Comparison of ENCODE assay signal across 13 cellular contexts in the genomic region with DNA sequence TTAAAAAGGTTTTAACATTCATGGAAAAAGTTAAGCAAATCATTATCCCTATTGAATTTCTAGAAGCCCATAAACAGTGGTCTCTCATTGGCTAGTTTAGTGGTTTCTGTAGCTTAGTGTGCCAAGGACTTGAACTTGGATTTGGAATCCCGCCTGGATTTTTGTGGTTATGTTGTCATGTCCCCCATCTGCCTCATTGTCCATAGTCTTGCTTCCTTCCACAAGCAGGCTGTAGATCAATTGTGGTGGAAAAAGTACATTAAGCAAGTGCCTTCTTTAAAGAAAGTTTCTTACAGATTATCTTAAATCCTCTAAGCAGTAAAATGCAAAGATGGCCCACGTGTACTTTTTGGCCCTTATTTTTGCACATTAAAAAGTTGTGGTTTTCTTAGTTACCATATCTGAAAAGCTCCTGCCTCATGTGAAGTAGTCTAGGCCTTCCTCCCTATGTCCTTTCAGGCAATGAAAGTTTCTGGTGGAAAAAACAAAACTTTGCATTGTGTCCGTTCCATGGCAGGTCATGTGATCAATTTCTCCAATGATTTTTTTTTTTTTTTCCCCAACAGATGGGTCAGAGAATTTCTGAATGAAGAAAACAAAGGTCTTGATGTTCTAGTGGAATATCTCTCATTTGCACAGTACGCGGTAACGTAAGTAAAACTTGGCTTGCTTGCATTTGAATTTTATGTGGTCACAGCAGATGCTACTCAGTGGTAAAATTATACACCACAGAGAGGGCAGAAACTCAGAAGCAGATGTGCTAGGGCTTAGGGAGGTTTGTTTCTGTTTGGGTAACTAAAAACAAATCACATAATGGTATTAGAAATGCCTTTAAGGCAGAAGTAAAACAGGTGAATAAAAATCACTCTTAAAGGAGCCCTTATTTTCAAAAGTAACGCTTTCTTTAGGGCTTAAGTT.
DNase-seq lines count a peak whose midpoint lies in the region; ATAC-seq and TF ChIP-seq lines count a peak whose summit lies in the region.
"Had no signal": no experiment of that assay in that cellular context is flagged by ENCODE, and none has a peak within 500 bp of the region (broad histone marks: within the 10 kb centered on the region; RNA-seq: fewer than 3 reads in every experiment).

No MANE protein-coding gene starts in this region.

- H3K9me3 ChIP-seq in CD8-positive, alpha-beta T cell (ENCODE audit: low read length): no peaks in the 10 kb centered on the region

- no peak overlapping the region for H3K4me3 ChIP-seq in CD8-positive, alpha-beta T cell (ENCODE audit: low read depth, low read length)

- no peaks in the 10 kb centered on the region for H3K9me3 Mint-ChIP-seq in naive thymus-derived CD8-positive, alpha-beta T cell
- no peaks in the 10 kb centered on the region for H3K9me3 Mint-ChIP-seq in CD8-positive, alpha-beta T cell
- H3K9me3 Mint-ChIP-seq: activated naive CD4-positive, alpha-beta T cell treated with anti-CD3 and anti-CD28 coated beads, Interleukin-2, amount 50 U/mL, for 72 hours had no signal

- H3K4me1 Mint-ChIP-seq in naive thymus-derived CD8-positive, alpha-beta T cell: no peaks in the 10 kb centered on the region
- H3K4me1 Mint-ChIP-seq in CD8-positive, alpha-beta T cell (ENCODE audit: low read depth): no peaks in the 10 kb centered on the region

- H3K27me3 ChIP-seq in CD8-positive, alpha-beta T cell (ENCODE audit: insufficient read depth, low read length): no peaks in the 10 kb centered on the region

- CTCF ChIA-PET in CD8-positive, alpha-beta T cell (lab: Charles Lee): no interaction called here

- H3K36me3 Mint-ChIP-seq in naive thymus-derived CD8-positive, alpha-beta T cell: no peaks in the 10 kb centered on the region
- H3K36me3 Mint-ChIP-seq in CD8-positive, alpha-beta T cell: no peaks in the 10 kb centered on the region
- H3K36me3 Mint-ChIP-seq: activated naive CD4-positive, alpha-beta T cell treated with anti-CD3 and anti-CD28 coated beads, Interleukin-2, amount 50 U/mL, for 72 hours had no signal

- no peak for ATAC-seq in naive thymus-derived CD8-positive, alpha-beta T cell
- no peak for ATAC-seq in CD8-positive, alpha-beta T cell
- no peak for ATAC-seq in HG02623 (IDR thresholded peaks at IDR 0.05; ENCODE audit: unreplicated experiment)
- ATAC-seq: activated naive CD4-positive, alpha-beta T cell treated with anti-CD3 and anti-CD28 coated beads, Interleukin-2, amount 50 U/mL, for 72 hours had no signal

- peak; percentile 92 for DNase-seq in EL
- DNase-seq in HS-5 (ENCODE audit: low read depth): peak; percentile 82
- DNase-seq in astrocyte of the hippocampus (ENCODE audit: low read depth, low spot score): peak; percentile 89
- DNase-seq in myocyte (ENCODE audit: low read depth): peak; percentile 92
- DNase-seq in naive thymus-derived CD8-positive, alpha-beta T cell: no peak
- no peak for DNase-seq in CD8-positive, alpha-beta T cell
- DNase-seq in NCI-H1105 (lab: John Stamatoyannopoulos, UW): no peak
- DNase-seq: DMS53; NCI-H2227 treated with DMSO at 0.1 percent for 48 hours; stimulated activated CD8-positive, alpha-beta memory T cell treated with anti-CD3 and anti-CD28 coated beads, Interleukin-4, amount 100 ng/mL, for 48 hours had no signal

- intact Hi-C loops in CD8-positive, alpha-beta T cell (cut with DNase I, micrococcal nuclease): no loop called here

- no peak overlapping the region for H3K27ac ChIP-seq in CD8-positive, alpha-beta T cell (ENCODE audit: low read depth, low read length)
- H3K27ac ChIP-seq: parathyroid adenoma had no signal

- POLR2A ChIA-PET in naive thymus-derived CD8-positive, alpha-beta T cell (lab: Charles Lee): no interaction called here
- POLR2A ChIA-PET in CD8-positive, alpha-beta T cell (lab: Charles Lee): no interaction called here

- H3K27me3 Mint-ChIP-seq in naive thymus-derived CD8-positive, alpha-beta T cell: peaks cover 0 to 2% (median 0%) of the 10 kb centered on the region in 5 donors
- H3K27me3 Mint-ChIP-seq in CD8-positive, alpha-beta T cell (ENCODE audit: low read depth): no peaks in the 10 kb centered on the region

- H3K36me3 ChIP-seq in CD8-positive, alpha-beta T cell (ENCODE audit: insufficient read depth, low read length): no peaks in the 10 kb centered on the region

- TF ChIP-seq CTCF in CD8-positive, alpha-beta T cell (IDR thresholded peaks at IDR 0.05): no peak

- H3K4me3 Mint-ChIP-seq in naive thymus-derived CD8-positive, alpha-beta T cell: no peak overlapping the region
- H3K4me3 Mint-ChIP-seq in CD8-positive, alpha-beta T cell: no peak overlapping the region

- no peaks in the 10 kb centered on the region for H3K4me1 ChIP-seq in CD8-positive, alpha-beta T cell (ENCODE audit: insufficient read depth, low read length)

- H3K27ac Mint-ChIP-seq in naive thymus-derived CD8-positive, alpha-beta T cell: no peak overlapping the region
- H3K27ac Mint-ChIP-seq in CD8-positive, alpha-beta T cell: no peak overlapping the region
- H3K27ac Mint-ChIP-seq: activated naive CD4-positive, alpha-beta T cell treated with anti-CD3 and anti-CD28 coated beads, Interleukin-2, amount 50 U/mL, for 72 hours had no signal

Comparison
In these comparisons a context has a peak if more than half of its experiments do, and no peak if none do; other contexts are left out.
1. DNase-seq: peak in EL (single experiment), HS-5 (single experiment), astrocyte of the hippocampus (single experiment) and myocyte (single experiment); none in naive thymus-derived CD8-positive, alpha-beta T cell (0 of 10), CD8-positive, alpha-beta T cell (0 of 7) and NCI-H1105 (single experiment).